Comparison of ENCODE assay signal across 23 cellular contexts in the genomic region with DNA sequence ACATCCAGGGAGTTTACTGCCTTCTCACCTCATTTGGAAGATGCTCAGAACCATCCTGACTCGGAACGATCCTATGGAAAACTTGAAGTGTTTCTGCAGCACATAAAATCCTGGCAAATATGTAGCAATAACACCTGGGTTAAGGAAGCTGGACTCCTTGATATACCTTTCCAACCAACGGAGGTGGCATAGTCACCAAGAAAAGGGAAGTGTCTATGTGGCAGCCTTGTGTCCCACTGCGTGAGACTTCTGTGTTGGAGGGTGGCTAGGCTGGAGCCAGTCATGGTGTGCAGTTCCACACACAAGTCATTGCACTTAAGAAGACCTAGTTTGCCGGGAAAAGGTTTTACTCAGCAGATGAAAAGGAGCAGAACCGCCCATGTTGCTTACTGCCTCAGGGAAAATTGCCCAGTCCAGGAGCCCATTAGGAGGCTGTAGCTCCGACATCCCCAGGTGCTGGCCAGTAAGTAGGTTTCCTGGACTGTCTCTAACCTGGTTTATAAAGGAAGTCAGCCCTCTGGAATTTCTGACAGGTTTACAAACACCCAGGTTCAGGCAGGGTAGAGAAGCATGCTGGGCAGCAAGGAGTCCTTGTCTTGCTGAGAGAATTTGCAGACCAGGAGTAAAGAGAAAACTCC.
"Had no signal": no experiment of that assay in that cellular context is flagged by ENCODE, and none has a peak within 500 bp of the region (broad histone marks: within the 10 kb centered on the region; RNA-seq: fewer than 3 reads in every experiment).

No MANE protein-coding gene starts in this region.

- H3K4me2 ChIP-seq: KMS-11 had no signal

- H3K27ac ChIP-seq: KMS-11, RWPE1, SJCRH30 had no signal

- DNase-seq: IMR-90, Kasumi-1, MM.1S, NCI-H1092 treated with DMSO at 0.1 percent for 48 hours, NCI-H1436, NCI-H187, NCI-H2029, NCI-H2081 treated with DMSO at 0.1 percent for 48 hours, NCI-H2171, NCI-H226, NCI-H446, NCI-H510A, NCI-H524 treated with DMSO at 0.1 percent for 48 hours, NCI-H69, NCI-H82, PC-3, SHP77 treated with DMSO at 0.1 percent for 48 hours, SJCRH30 had no signal

- H3K27me3 ChIP-seq: SJCRH30 had no signal

- H3K9me3 ChIP-seq: SJCRH30 had no signal

- H3K4me1 ChIP-seq: SJCRH30 had no signal

- ATAC-seq: HepG2, Panc1, PC-3, SK-N-SH treated with all-trans-retinoic acid at 6 μM for 48 hours had no signal

- H3K36me3 ChIP-seq: SJCRH30 had no signal

- H3K4me3 ChIP-seq: SJCRH30 had no signal
